15 cellular contexts compared by ENCODE assay signal in the genomic region with DNA sequence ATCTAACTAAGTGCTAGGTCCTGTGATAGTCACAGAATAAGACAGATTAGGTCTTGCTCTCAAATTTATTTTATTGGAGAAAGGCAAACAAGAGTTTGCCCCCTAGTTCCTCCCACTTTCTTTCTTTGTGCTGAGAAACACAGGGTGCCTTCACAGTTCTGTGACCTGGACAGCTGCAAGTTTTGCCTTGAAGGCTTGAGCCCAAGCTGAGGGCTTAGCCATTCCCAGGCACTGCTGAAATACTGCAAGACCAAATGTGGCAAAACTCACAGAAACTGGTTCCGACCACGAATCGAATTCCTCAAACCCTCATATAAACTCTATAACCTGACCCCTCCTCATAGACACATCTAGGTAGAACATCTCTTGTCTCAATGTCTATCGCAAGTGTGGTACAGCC.
"Had no signal": no experiment of that assay in that cellular context is flagged by ENCODE, and none has a peak within 500 bp of the region (broad histone marks: within the 10 kb centered on the region; RNA-seq: fewer than 3 reads in every experiment).

No MANE protein-coding gene starts in this region.

- H3K27me3 ChIP-seq: ascending aorta, sigmoid colon, testis had no signal

- H3K27ac ChIP-seq: coronary artery, left ventricle myocardium inferior, testis had no signal

- H3K27ac Mint-ChIP-seq: activated CD4-positive, alpha-beta memory T cell treated with anti-CD3 and anti-CD28 coated beads for 36 hours; activated T-cell treated with anti-CD3 and anti-CD28 coated beads, Interleukin-2, amount 50 U/mL, for 72 hours; naive thymus-derived CD8-positive, alpha-beta T cell had no signal

- H3K9me3 Mint-ChIP-seq: activated CD4-positive, alpha-beta memory T cell treated with anti-CD3 and anti-CD28 coated beads for 36 hours; naive thymus-derived CD8-positive, alpha-beta T cell had no signal

- H3K27me3 Mint-ChIP-seq: activated CD4-positive, alpha-beta memory T cell treated with anti-CD3 and anti-CD28 coated beads for 36 hours; naive thymus-derived CD8-positive, alpha-beta T cell had no signal

- DNase-seq: activated CD4-positive, alpha-beta memory T cell treated with anti-CD3 and anti-CD28 coated beads for 36 hours; activated T-cell treated with anti-CD3 and anti-CD28 coated beads, Interleukin-2, amount 50 U/mL, for 72 hours; effector CD8-positive, alpha-beta T cell; kidney; left ventricle myocardium inferior; midbrain; naive thymus-derived CD8-positive, alpha-beta T cell; sigmoid colon; stimulated activated CD4-positive, alpha-beta T cell treated with anti-CD3 and anti-CD28 coated beads, Interleukin-12 subunit alpha, Interleukin-12 subunit beta, amount 100 ng/mL, for 4 hours; stimulated activated naive CD8-positive, alpha-beta T cell treated with anti-CD3 and anti-CD28 coated beads, Interleukin-15, Interleukin-2, amounts not matched to agents 100 U/mL and 50 U/mL, for 24 hours; SW 1271; T-helper 9 cell; testis had no signal

- H3K9me3 ChIP-seq: ascending aorta, left ventricle myocardium inferior, sigmoid colon, testis had no signal

- H3K4me3 ChIP-seq: ascending aorta, coronary artery, left ventricle myocardium inferior, sigmoid colon, testis had no signal

- H3K36me3 ChIP-seq: ascending aorta, left ventricle myocardium inferior, sigmoid colon had no signal

- ATAC-seq: activated T-cell treated with anti-CD3 and anti-CD28 coated beads, Interleukin-2, amount 50 U/mL, for 72 hours; naive thymus-derived CD8-positive, alpha-beta T cell; stimulated activated naive CD8-positive, alpha-beta T cell treated with anti-CD3 and anti-CD28 coated beads, Interleukin-15, Interleukin-2, amounts not matched to agents 100 U/mL and 50 U/mL, for 24 hours had no signal

- H3K4me3 Mint-ChIP-seq: activated CD4-positive, alpha-beta memory T cell treated with anti-CD3 and anti-CD28 coated beads for 36 hours; activated T-cell treated with anti-CD3 and anti-CD28 coated beads, Interleukin-2, amount 50 U/mL, for 72 hours; naive thymus-derived CD8-positive, alpha-beta T cell had no signal
